9 cellular contexts compared by ENCODE assay signal in the genomic region with DNA sequence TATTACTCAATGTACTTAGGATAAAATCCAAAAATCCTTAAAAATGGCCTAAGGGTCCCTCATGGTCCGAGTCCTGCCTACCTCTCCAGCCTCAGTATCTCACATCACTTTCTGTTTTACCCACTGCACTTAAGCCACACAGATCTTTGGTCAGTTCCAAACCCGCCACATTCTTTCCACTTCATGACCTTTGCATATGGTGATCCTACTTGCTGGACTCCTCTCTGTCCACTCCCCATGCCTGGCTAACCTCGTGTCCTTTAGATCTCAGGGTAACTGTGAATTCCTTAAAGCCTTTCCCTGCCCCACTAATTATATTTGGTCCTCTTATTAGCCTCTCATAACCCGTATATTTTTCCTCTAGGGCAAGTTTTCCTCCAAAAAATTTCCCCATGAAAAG. TPM values are rescaled to one million over a fixed set of nuclear protein-coding genes. Genes with fewer than 3 reads are reported as not detected.
DNase-seq lines count a peak whose midpoint lies in the region; ATAC-seq, FAIRE-seq and TF ChIP-seq lines count a peak whose summit lies in the region.
"Had no signal": no experiment of that assay in that cellular context is flagged by ENCODE, and none has a peak within 500 bp of the region (broad histone marks: within the 10 kb centered on the region; RNA-seq: fewer than 3 reads in every experiment).

No MANE protein-coding gene starts in this region.

- ATAC-seq in psoas muscle (no peak), HG03457 (IDR thresholded peaks at IDR 0.05; ENCODE audit: unreplicated experiment) (no peak)

- CTCF ChIA-PET in endothelial cell of umbilical vein (lab: Charles Lee), result no interaction called here

- TF ChIP-seq CTCF in GM06990 (IDR thresholded peaks at IDR 0.05; ENCODE audit: insufficient read depth, low read length, poor library complexity, severe bottlenecking), result no peak
- TF ChIP-seq CTCF in OCI-LY3 (IDR thresholded peaks at IDR 0.05; ENCODE audit: low read depth, low read length), result no peak
- no peak for TF ChIP-seq CTCF in endothelial cell of umbilical vein (IDR thresholded peaks at IDR 0.05; ENCODE audit: extremely low read depth in 1 of 2, insufficient read depth in 1 of 2, low read depth in 1 of 2, low read length in 2 of 2)
- TF ChIP-seq CTCF in psoas muscle (IDR thresholded peaks at IDR 0.05), result no peak

- BruUV-seq in endothelial cell of umbilical vein (replicated peaks; lab: Mats Ljungman, UMichigan), result no TSS peak

- H3K4me1 ChIP-seq in OCI-LY3 (ENCODE audit: low read length) (peaks cover 38% of the 10 kb centered on the region), endothelial cell of umbilical vein (ENCODE audit: control insufficient read depth, extremely low read depth, insufficient read depth, low read length) (peaks cover 10% of the 10 kb centered on the region), psoas muscle (peaks cover 48% of the 10 kb centered on the region)

- peaks cover 11% of the 10 kb centered on the region; the same call in 1 of the 2 replicates for H4K20me1 ChIP-seq in OCI-LY3 (ENCODE audit: insufficient read depth, low read length)
- H4K20me1 ChIP-seq in endothelial cell of umbilical vein (replicated peaks; ENCODE audit: control insufficient read depth, extremely low read depth, insufficient read depth, low read length), result no peaks in the 10 kb centered on the region

- H2AFZ ChIP-seq in OCI-LY3 (ENCODE audit: low read depth, low read length) (no peak overlapping the region), endothelial cell of umbilical vein (ENCODE audit: low read depth, low read length) (no peak overlapping the region)

- 48 to 60% (median 58%) methylated on average over 4 of the region's 4 CpGs for WGBS in psoas muscle, 3 donors

- H3K9me3 ChIP-seq in OCI-LY3 (ENCODE audit: insufficient read depth, low read length), result no peaks in the 10 kb centered on the region
- H3K9me3 ChIP-seq in endothelial cell of umbilical vein (replicated peaks; ENCODE audit: control insufficient read depth, insufficient read depth, low read length), result no peaks in the 10 kb centered on the region
- no peaks in the 10 kb centered on the region for H3K9me3 ChIP-seq in psoas muscle

- TF ChIP-seq POLR2A in endothelial cell of umbilical vein (IDR thresholded peaks at IDR 0.05; ENCODE audit: low read depth, low read length), result no peak

- H3K9ac ChIP-seq in OCI-LY3 (ENCODE audit: low read length) (peak overlapping the region; percentile 80), endothelial cell of umbilical vein (replicated peaks; ENCODE audit: extremely low read depth, insufficient read depth, low read length) (peak overlapping the region; percentile 88)

- POLR2A ChIA-PET in endothelial cell of umbilical vein (lab: Charles Lee), result no interaction called here

- H3K36me3 ChIP-seq in GM06990 (ENCODE audit: control insufficient read depth, insufficient read depth, low read length), result peaks cover 8% of the 10 kb centered on the region
- peaks cover 41% of the 10 kb centered on the region for H3K36me3 ChIP-seq in OCI-LY3 (replicated peaks; ENCODE audit: low read depth, low read length)
- H3K36me3 ChIP-seq in endothelial cell of umbilical vein (ENCODE audit: control insufficient read depth in 2 of 2, extremely low read depth in 1 of 2, insufficient read depth in 2 of 2, low read length in 2 of 2), result peaks cover 0 to 6% of the 10 kb centered on the region in 2 experiments
- peaks cover 7 to 41% of the 10 kb centered on the region in 2 donors for H3K36me3 ChIP-seq in psoas muscle (ENCODE audit: insufficient read depth in 1 of 2, low read depth in 1 of 2)

- H3K27ac ChIP-seq in OCI-LY3 (ENCODE audit: low read length) (no peak overlapping the region), endothelial cell of umbilical vein (ENCODE audit: insufficient read depth, low read depth, low read length) (peak overlapping the region; percentile 5), psoas muscle (peak overlapping the region; percentile 93)

- no peak for FAIRE-seq in endothelial cell of umbilical vein (lab: Jason Lieb, UNC)

- DNase-seq in GM06990 (ENCODE audit: extremely low read depth, insufficient read length), result no peak
- DNase-seq in endothelial cell of umbilical vein (ENCODE audit: low read depth, low spot score), result no peak
- no peak for DNase-seq in psoas muscle
- DNase-seq in RPMI8226, result no peak
- DNase-seq in activated gamma-delta T cell (lab: John Stamatoyannopoulos, UW), result no peak
- DNase-seq in NCI-H187 treated with DMSO at 0.1 percent for 48 hours (lab: John Stamatoyannopoulos, UW), result no peak
- DNase-seq: foreskin melanocyte had no signal

- H3K79me2 ChIP-seq in OCI-LY3 (ENCODE audit: low read length) (peaks cover 66% of the 10 kb centered on the region), endothelial cell of umbilical vein (ENCODE audit: control insufficient read depth, insufficient read depth, low read length) (peaks cover 34% of the 10 kb centered on the region)

- H3K4me3 ChIP-seq in GM06990 (replicated peaks; ENCODE audit: low read depth, low read length) (peak overlapping the region; percentile 72), OCI-LY3 (ENCODE audit: low read length) (peak overlapping the region; percentile 80), endothelial cell of umbilical vein (replicated peaks in 1 of 3; ENCODE audit: insufficient read depth in 1 of 3, low read depth in 1 of 3, low read length in 3 of 3) (peak overlapping the region in 1 of 3 experiments; percentile 68), psoas muscle (peak overlapping the region; percentile 82)

- H3K4me2 ChIP-seq in OCI-LY3 (ENCODE audit: low read length) (peak overlapping the region; percentile 93), endothelial cell of umbilical vein (ENCODE audit: insufficient read depth, low read length) (peak overlapping the region; percentile 87)

- intact Hi-C loops in endothelial cell of umbilical vein (cut with micrococcal nuclease) (no loop called here), psoas muscle (cut with DNase I) (loop anchor here in 1 of 2 donors (5.0 kb wide), 2 partner anchors 205 to 265 kb away; a partner anchor contains a TSS)

- H3K27me3 ChIP-seq in GM06990 (replicated peaks; ENCODE audit: control insufficient read depth, insufficient read depth, low read length), result no peaks in the 10 kb centered on the region
- H3K27me3 ChIP-seq in OCI-LY3 (ENCODE audit: low read depth, low read length), result no peaks in the 10 kb centered on the region
- no peaks in the 10 kb centered on the region for H3K27me3 ChIP-seq in endothelial cell of umbilical vein (ENCODE audit: control insufficient read depth in 2 of 2, insufficient read depth in 2 of 2, low read length in 2 of 2)
- no peaks in the 10 kb centered on the region for H3K27me3 ChIP-seq in psoas muscle (ENCODE audit: insufficient read depth in 3 of 3, low read length in 2 of 3)

- dilution Hi-C loops in endothelial cell of umbilical vein (cut with MboI; ENCODE audit: extremely low pct_ligation_motif_present, low sequenced_read_pairs), result no loop called here

- no peaks in the 10 kb centered on the region for H3K9me1 ChIP-seq in endothelial cell of umbilical vein (replicated peaks; ENCODE audit: control insufficient read depth, extremely low read depth, insufficient read depth, low read length)

TF ChIP-seq in endothelial cell of umbilical vein, 7 proteins besides CTCF, POLR2A, EP300 and RAD21:
- no peak for TF ChIP-seq MYC (IDR thresholded peaks at IDR 0.05; ENCODE audit: low read depth, low read length)
- no peak for TF ChIP-seq FOS (IDR thresholded peaks at IDR 0.05; ENCODE audit: borderline replicate concordance, insufficient read depth, low read length)
- no peak for TF ChIP-seq GATA2 (IDR thresholded peaks at IDR 0.05; ENCODE audit: insufficient read depth, insufficient read length, low read depth, low read length)
- no peak for TF ChIP-seq EZH2 (IDR thresholded peaks at IDR 0.05; ENCODE audit: borderline replicate concordance, low read depth, low read length, severe bottlenecking)
- no peak for TF ChIP-seq POLR2AphosphoS5 (IDR thresholded peaks at IDR 0.05; ENCODE audit: insufficient read depth, low read depth, low read length)
- no peak for TF ChIP-seq JUN (IDR thresholded peaks at IDR 0.05; ENCODE audit: borderline replicate concordance, insufficient read depth, insufficient read length, low read depth)
- TF ChIP-seq, protein P1, sequence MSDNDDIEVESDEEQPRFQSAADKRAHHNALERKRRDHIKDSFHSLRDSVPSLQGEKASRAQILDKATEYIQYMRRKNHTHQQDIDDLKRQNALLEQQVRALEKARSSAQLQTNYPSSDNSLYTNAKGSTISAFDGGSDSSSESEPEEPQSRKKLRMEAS (IDR thresholded peaks at IDR 0.05; ENCODE audit: insufficient read depth, insufficient read length), result no peak

RNA-seq across cellular contexts. Expression of a gene that starts 1.2 kb away (rescaled TPM):
- 35.1 and 39.6 TPM in 2 replicates for total RNA-seq in endothelial cell of umbilical vein
- polyA plus RNA-seq in endothelial cell of umbilical vein, result 12.5 and 15.4 TPM in 2 replicates
- polyA plus RNA-seq in endothelial cell of umbilical vein (2011; cell fraction: cytosol; rRNA removed), result 13.1 and 13.8 TPM in 2 replicates
- 33.6 and 39.7 TPM in 2 replicates for polyA plus RNA-seq in endothelial cell of umbilical vein (2011; cell fraction: nucleus; rRNA removed)
- polyA plus RNA-seq in endothelial cell of umbilical vein (2012), result 23.2 and 29.1 TPM in 2 replicates
- polyA minus RNA-seq in endothelial cell of umbilical vein, result 55.8 and 62.2 TPM in 2 replicates
- 145 TPM for polyA minus RNA-seq in endothelial cell of umbilical vein (2011; cell fraction: cytosol; rRNA and poly(A)+ RNA removed)
- polyA minus RNA-seq in endothelial cell of umbilical vein (2011; cell fraction: nucleus; rRNA and poly(A)+ RNA removed), result 38.5 and 63.1 TPM in 2 replicates
- 10 to 100 TPM in 3 of 4 donors, 1 to 10 TPM in 1; 9.0 to 14.0 (median 12.1) TPM for total RNA-seq in psoas muscle
- 10 to 100 TPM in 1 of 3 donors, 1 to 10 TPM in 2; 5.5 to 11.3 (median 8.3) TPM for polyA plus RNA-seq in psoas muscle
